ENCODE assay signal across 13 cellular contexts in the genomic region with DNA sequence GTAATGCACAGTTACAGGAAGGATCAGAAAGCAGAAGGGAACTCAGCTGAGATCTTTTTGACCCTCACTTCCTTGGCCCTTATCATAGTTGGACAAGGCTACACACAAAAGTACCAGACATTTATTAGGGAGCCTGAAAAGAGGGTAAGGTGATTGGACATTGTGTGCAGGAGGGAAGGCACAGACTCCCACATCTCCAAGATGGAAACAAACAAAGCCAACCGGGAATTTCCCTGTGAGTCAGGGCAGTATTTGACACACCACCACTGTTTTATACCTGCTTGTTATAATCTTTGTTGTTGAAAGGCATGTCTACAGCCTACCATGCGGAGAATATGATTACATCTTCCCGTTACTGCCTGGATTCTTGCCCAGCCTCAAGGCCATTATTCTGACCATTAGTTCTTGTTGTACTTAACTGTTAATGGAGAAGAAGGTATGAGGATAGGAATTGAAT. TPM values are rescaled to one million over a fixed set of nuclear protein-coding genes. Genes with fewer than 3 reads are reported as not detected.
A peak's percentile ranks its signal among the peaks of the same experiment; 100 is the strongest.
DNase-seq lines count a peak whose midpoint lies in the region; ATAC-seq and TF ChIP-seq lines count a peak whose summit lies in the region.
"Had no signal": no experiment of that assay in that cellular context is flagged by ENCODE, and none has a peak within 500 bp of the region (broad histone marks: within the 10 kb centered on the region; RNA-seq: fewer than 3 reads in every experiment).

No MANE protein-coding gene starts in this region.

- TF ChIP-seq EP300 in SK-N-SH (IDR thresholded peaks at IDR 0.05; ENCODE audit: borderline replicate concordance in 1 of 2, low read depth in 1 of 2, low read length in 1 of 2), result 0 out of 4 replicates have a peak, but pooled peaks of 1 of the 2 experiments have one; percentile 9

- peaks cover 28 to 29% of the 10 kb centered on the region in 2 donors for H3K4me1 Mint-ChIP-seq in immature natural killer cell

- H3K27me3 Mint-ChIP-seq in immature natural killer cell (ENCODE audit: low read depth in 3 of 3), result peaks cover 5 to 6% (median 6%) of the 10 kb centered on the region in 3 donors

- CTCF ChIA-PET in SK-N-SH (lab: Yijun Ruan, JAX), result interaction anchor here (1.7 kb wide), 1 partner anchor 26 kb away, joined by 6 read pairs; no protein-coding TSS in a partner anchor

- no peaks in the 10 kb centered on the region for H3K36me3 Mint-ChIP-seq in immature natural killer cell

- no peak overlapping the region for H3K4me3 ChIP-seq in SK-N-SH (ENCODE audit: low read depth in 2 of 2, low read length in 1 of 2)
- H3K4me3 ChIP-seq in fibroblast of pulmonary artery (replicated peaks; ENCODE audit: low read depth, low read length), result no peak overlapping the region
- no peak overlapping the region for H3K4me3 ChIP-seq in prostate gland

- H2AFZ ChIP-seq in SK-N-SH (ENCODE audit: low read depth), result 0 out of 2 replicates have a peak overlapping the region, but pooled peaks have one; percentile 20

- no peak overlapping the region for H3K4me2 ChIP-seq in SK-N-SH

- no peaks in the 10 kb centered on the region for H3K9me3 Mint-ChIP-seq in immature natural killer cell

- 10% methylated on average over 3 of the region's 3 CpGs for WGBS in SK-N-SH (ENCODE audit: low lambda C conversion rate)
- WGBS in prostate gland, result 11% methylated on average over 3 of the region's 3 CpGs

- no peak overlapping the region for H3K9ac ChIP-seq in SK-N-SH

- H4K20me1 ChIP-seq in SK-N-SH (ENCODE audit: insufficient read depth), result peaks cover 14% of the 10 kb centered on the region

- H3K27ac Mint-ChIP-seq in immature natural killer cell, result no peak overlapping the region

- H3K27ac ChIP-seq in SK-N-SH (ENCODE audit: low read depth in 2 of 2, low read length in 1 of 2) (peak overlapping the region in 1 of 2 experiments; percentile 47; a peak in 2 of 4 replicates), prostate gland (no peak overlapping the region)
- H3K27ac ChIP-seq: 22Rv1, VCaP had no signal

- H3K27me3 ChIP-seq in SK-N-SH (ENCODE audit: insufficient read depth) (no peaks in the 10 kb centered on the region), prostate gland (replicated peaks; ENCODE audit: insufficient read depth) (no peaks in the 10 kb centered on the region)

- no peak for TF ChIP-seq POLR2A in prostate gland (IDR thresholded peaks at IDR 0.05)

- H3K79me2 ChIP-seq in SK-N-SH (ENCODE audit: insufficient read depth), result peaks cover 21% of the 10 kb centered on the region

- H3K36me3 ChIP-seq in SK-N-SH (replicated peaks in 1 of 2; ENCODE audit: control insufficient read depth in 1 of 2, insufficient read depth in 2 of 2, low read length in 1 of 2) (peaks cover 3 to 4% of the 10 kb centered on the region in 2 experiments), prostate gland (no peaks in the 10 kb centered on the region)

- intact Hi-C loops in prostate gland (cut with DNase I) (no loop called here), left ventricle myocardium superior (cut with micrococcal nuclease) (no loop called here)

- no peak for TF ChIP-seq RAD21 in SK-N-SH (IDR thresholded peaks at IDR 0.05; ENCODE audit: low read length)

- no peaks in the 10 kb centered on the region for H3K9me2 ChIP-seq in SK-N-SH

- H3K9me3 ChIP-seq in SK-N-SH (no peaks in the 10 kb centered on the region), prostate gland (no peaks in the 10 kb centered on the region)

- peak; percentile 51 for DNase-seq in DMS53 (lab: John Stamatoyannopoulos, UW)
- DNase-seq in DMS53 treated with DMSO at 0.1 percent for 48 hours (lab: John Stamatoyannopoulos, UW; ENCODE audit: unreplicated experiment), result no peak
- no peak for DNase-seq in SK-N-SH
- DNase-seq in fibroblast of pulmonary artery (ENCODE audit: low read depth), result peak; percentile 93
- DNase-seq in prostate gland (ENCODE audit: low spot score), result peak; percentile 11
- DNase-seq in immature natural killer cell, result no peak
- DNase-seq in left ventricle myocardium superior, result no peak
- DNase-seq: activated gamma-delta T cell treated with Interleukin-2 at 50 U/mL for 16 hours, HCEC 1CT, NCI-H1105 treated with DMSO at 0.1 percent for 48 hours had no signal

- peaks cover 4 to 19% of the 10 kb centered on the region in 2 experiments; a peak in 2 of 4 replicates for H3K4me1 ChIP-seq in SK-N-SH (ENCODE audit: control insufficient read depth in 1 of 2, insufficient read depth in 2 of 2, low read depth in 1 of 2, low read length in 1 of 2)
- H3K4me1 ChIP-seq in prostate gland (replicated peaks), result no peaks in the 10 kb centered on the region

- H3F3A ChIP-seq in SK-N-SH (replicated peaks; ENCODE audit: insufficient read depth), result peaks cover 4% of the 10 kb centered on the region

- no peak for TF ChIP-seq CTCF in SK-N-SH (IDR thresholded peaks at IDR 0.05)
- no peak for TF ChIP-seq CTCF in fibroblast of pulmonary artery (IDR thresholded peaks at IDR 0.05; ENCODE audit: low read length, missing control alignments)
- TF ChIP-seq CTCF in prostate gland (IDR thresholded peaks at IDR 0.05), result no peak

- POLR2A ChIA-PET in SK-N-SH (lab: Yijun Ruan, JAX), result no interaction called here

- ATAC-seq in GM21390 (IDR thresholded peaks at IDR 0.05; ENCODE audit: unreplicated experiment), result no peak
- ATAC-seq in left ventricle myocardium superior, result no peak

- H3K4me3 Mint-ChIP-seq in immature natural killer cell, result no peak overlapping the region

TF ChIP-seq in SK-N-SH, 30 proteins besides CTCF, POLR2A, EP300 and RAD21 (continues in another document):
- TF ChIP-seq, protein P1, sequence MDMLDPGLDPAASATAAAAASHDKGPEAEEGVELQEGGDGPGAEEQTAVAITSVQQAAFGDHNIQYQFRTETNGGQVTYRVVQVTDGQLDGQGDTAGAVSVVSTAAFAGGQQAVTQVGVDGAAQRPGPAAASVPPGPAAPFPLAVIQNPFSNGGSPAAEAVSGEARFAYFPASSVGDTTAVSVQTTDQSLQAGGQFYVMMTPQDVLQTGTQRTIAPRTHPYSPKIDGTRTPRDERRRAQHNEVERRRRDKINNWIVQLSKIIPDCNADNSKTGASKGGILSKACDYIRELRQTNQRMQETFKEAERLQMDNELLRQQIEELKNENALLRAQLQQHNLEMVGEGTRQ (IDR thresholded peaks at IDR 0.05; ENCODE audit: borderline replicate concordance, low read depth, low read length), result no peak
- TF ChIP-seq, protein P2, sequence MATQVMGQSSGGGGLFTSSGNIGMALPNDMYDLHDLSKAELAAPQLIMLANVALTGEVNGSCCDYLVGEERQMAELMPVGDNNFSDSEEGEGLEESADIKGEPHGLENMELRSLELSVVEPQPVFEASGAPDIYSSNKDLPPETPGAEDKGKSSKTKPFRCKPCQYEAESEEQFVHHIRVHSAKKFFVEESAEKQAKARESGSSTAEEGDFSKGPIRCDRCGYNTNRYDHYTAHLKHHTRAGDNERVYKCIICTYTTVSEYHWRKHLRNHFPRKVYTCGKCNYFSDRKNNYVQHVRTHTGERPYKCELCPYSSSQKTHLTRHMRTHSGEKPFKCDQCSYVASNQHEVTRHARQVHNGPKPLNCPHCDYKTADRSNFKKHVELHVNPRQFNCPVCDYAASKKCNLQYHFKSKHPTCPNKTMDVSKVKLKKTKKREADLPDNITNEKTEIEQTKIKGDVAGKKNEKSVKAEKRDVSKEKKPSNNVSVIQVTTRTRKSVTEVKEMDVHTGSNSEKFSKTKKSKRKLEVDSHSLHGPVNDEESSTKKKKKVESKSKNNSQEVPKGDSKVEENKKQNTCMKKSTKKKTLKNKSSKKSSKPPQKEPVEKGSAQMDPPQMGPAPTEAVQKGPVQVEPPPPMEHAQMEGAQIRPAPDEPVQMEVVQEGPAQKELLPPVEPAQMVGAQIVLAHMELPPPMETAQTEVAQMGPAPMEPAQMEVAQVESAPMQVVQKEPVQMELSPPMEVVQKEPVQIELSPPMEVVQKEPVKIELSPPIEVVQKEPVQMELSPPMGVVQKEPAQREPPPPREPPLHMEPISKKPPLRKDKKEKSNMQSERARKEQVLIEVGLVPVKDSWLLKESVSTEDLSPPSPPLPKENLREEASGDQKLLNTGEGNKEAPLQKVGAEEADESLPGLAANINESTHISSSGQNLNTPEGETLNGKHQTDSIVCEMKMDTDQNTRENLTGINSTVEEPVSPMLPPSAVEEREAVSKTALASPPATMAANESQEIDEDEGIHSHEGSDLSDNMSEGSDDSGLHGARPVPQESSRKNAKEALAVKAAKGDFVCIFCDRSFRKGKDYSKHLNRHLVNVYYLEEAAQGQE (IDR thresholded peaks at IDR 0.05; ENCODE audit: low read depth, low read length), result no peak
- 0 out of 2 replicates have a peak, but pooled peaks have one; percentile 13 for TF ChIP-seq JUND (IDR thresholded peaks at IDR 0.05)
- TF ChIP-seq GATA2 (CRISPR knock-in tag; IDR thresholded peaks at IDR 0.05), result peak; percentile 22; the same call in 1 of the 2 replicates
- TF ChIP-seq FOXM1 (IDR thresholded peaks at IDR 0.05; ENCODE audit: low read depth), result no peak
- TF ChIP-seq, protein P3, sequence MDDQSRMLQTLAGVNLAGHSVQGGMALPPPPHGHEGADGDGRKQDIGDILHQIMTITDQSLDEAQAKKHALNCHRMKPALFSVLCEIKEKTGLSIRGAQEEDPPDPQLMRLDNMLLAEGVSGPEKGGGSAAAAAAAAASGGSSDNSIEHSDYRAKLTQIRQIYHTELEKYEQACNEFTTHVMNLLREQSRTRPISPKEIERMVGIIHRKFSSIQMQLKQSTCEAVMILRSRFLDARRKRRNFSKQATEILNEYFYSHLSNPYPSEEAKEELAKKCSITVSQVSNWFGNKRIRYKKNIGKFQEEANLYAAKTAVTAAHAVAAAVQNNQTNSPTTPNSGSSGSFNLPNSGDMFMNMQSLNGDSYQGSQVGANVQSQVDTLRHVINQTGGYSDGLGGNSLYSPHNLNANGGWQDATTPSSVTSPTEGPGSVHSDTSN (IDR thresholded peaks at IDR 0.05), result 0 out of 2 replicates have a peak, but pooled peaks have one; percentile 13
- TF ChIP-seq EZH2phosphoT487 (IDR thresholded peaks at IDR 0.05; ENCODE audit: borderline replicate concordance, low read depth), result no peak

RNA-seq across cellular contexts. Expression of a gene that starts 3.0 kb away (rescaled TPM):
- polyA plus RNA-seq in SK-N-SH (2012; rRNA removed) (49.0 and 62.0 TPM in 2 replicates), immature natural killer cell (100 to 1,000 TPM in 1 of 3 donors, 10 to 100 TPM in 2; 67.5 to 118 (median 92.9) TPM)
- polyA plus RNA-seq in SK-N-SH (2012; cell fraction: cytosol; rRNA removed), result 83.5 and 112 TPM in 2 replicates
- polyA plus RNA-seq in SK-N-SH (2012; cell fraction: nucleus; rRNA removed), result 38.1 and 75.6 TPM in 2 replicates
- total RNA-seq in prostate gland (100 to 1,000 TPM; 107 to 181 TPM), left ventricle myocardium superior (85.4 TPM)

RNA-seq across cellular contexts. Expression of a gene that starts 25.5 kb away (rescaled TPM):
- polyA plus RNA-seq in SK-N-SH (2012; rRNA removed), result 7.8 and 8.6 TPM in 2 replicates
- polyA plus RNA-seq in SK-N-SH (2012; cell fraction: cytosol; rRNA removed), result 10.5 and 13.4 TPM in 2 replicates
- polyA plus RNA-seq in SK-N-SH (2012; cell fraction: nucleus; rRNA removed), result 5.4 and 10.4 TPM in 2 replicates
- total RNA-seq in prostate gland, result 1 to 10 TPM; 8.0 to 8.6 TPM
- 10 to 100 TPM; 40.5 to 56.3 (median 43.5) TPM for polyA plus RNA-seq in immature natural killer cell
- 13.9 TPM for total RNA-seq in left ventricle myocardium superior

RNA-seq across cellular contexts. Expression of a gene that starts 26.0 kb away (rescaled TPM):
- polyA plus RNA-seq in SK-N-SH (2012; rRNA removed) (7.7 and 7.8 TPM in 2 replicates), immature natural killer cell (1 to 10 TPM in 1 of 3 donors, under 1 TPM in 1, not detected in 1; 0.98 to 1.4 TPM)
- polyA plus RNA-seq in SK-N-SH (2012; cell fraction: cytosol; rRNA removed), result 10.7 and 13.1 TPM in 2 replicates
- polyA plus RNA-seq in SK-N-SH (2012; cell fraction: nucleus; rRNA removed), result 3.2 and 5.6 TPM in 2 replicates
- total RNA-seq in prostate gland (1 to 10 TPM; 1.7 to 1.8 TPM), left ventricle myocardium superior (0.72 TPM)

Comparison
In these comparisons a context has a peak if more than half of its experiments do, and no peak if none do; other contexts are left out.
1. DNase-seq: peak in DMS53 (single experiment), fibroblast of pulmonary artery (single experiment) and prostate gland (single experiment); none in DMS53 treated with DMSO at 0.1 percent for 48 hours (single experiment), SK-N-SH (single experiment), immature natural killer cell (0 of 3) and left ventricle myocardium superior (single experiment).